Comparison of ENCODE assay signal across 8 cellular contexts in the genomic region with DNA sequence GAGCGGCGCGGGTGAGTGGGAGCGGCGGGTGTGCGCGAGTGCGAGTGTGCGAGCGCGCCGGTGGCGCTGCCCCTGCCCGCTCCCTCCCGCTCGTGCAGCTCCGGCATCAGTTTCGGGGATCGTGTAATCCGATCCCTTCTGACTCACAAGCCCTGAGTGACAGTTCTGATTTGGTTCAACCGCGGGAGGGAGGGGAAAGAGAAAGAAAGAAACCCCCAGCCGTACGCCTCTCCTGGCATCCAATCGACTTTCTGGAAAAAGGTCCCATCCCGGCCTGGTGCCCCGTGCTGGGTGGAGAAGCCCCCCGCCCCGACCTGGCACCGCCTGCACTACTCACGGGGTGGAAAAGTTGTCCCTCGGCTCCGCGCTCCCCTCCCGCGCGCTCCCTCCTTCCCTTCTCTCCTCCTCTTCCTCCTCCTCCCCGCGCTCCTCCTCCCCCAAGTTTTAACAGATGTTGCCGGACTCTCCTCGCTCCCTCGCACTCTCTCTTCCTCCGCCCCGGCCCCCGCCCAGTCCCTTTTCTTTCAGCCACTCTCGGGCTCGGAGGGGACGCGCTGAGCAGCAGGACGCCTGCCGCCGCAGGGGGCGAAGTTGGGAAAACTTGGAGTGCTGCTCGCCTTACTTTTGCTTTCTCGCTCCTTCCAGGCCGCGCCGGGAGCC. TPM values are rescaled to one million over a fixed set of nuclear protein-coding genes. Genes with fewer than 3 reads are reported as not detected.
DNase-seq lines count a peak whose midpoint lies in the region; ATAC-seq and TF ChIP-seq lines count a peak whose summit lies in the region.

A gene (minus strand): TSS at position 48 of the 660 bp plus-strand sequence. CDS start 13,956 bp downstream, outside the sequence.

- no peaks in the 10 kb centered on the region for H3K27me3 ChIP-seq in Loucy (ENCODE audit: insufficient read depth, low read length, poor library complexity, severe bottlenecking)

- peak within 1 kb of the TSS; percentile 75 for H3K4me3 ChIP-seq in Loucy (ENCODE audit: low read length, poor library complexity, severe bottlenecking)

- DNase-seq in NCI-H345 (lab: John Stamatoyannopoulos, UW) (peak; percentile 15), NCI-H345 treated with DMSO at 0.1 percent for 48 hours (lab: John Stamatoyannopoulos, UW; ENCODE audit: unreplicated experiment) (no peak), Right ventricle myocardium superior (peak; percentile 89), omental fat pad (ENCODE audit: low spot score) (peak; percentile 38), NCI-H2081 (lab: John Stamatoyannopoulos, UW) (no peak)
- DNase-seq in activated naive CD8-positive, alpha-beta T cell treated with anti-CD3 and anti-CD28 coated beads, Interleukin-2, amount 50 U/mL, for 24 hours = peak; percentile 28

- intact Hi-C loops in Right ventricle myocardium superior (cut with DNase I) = no loop called here

- H3K79me2 ChIP-seq in Loucy (ENCODE audit: insufficient read depth, low read length) = no peaks in the 10 kb centered on the region

- no peaks in the 10 kb centered on the region for H3K9me3 Mint-ChIP-seq in activated naive CD8-positive, alpha-beta T cell treated with anti-CD3 and anti-CD28 coated beads, Interleukin-2, amount 50 U/mL, for 24 hours

- H3K36me3 ChIP-seq in Loucy (ENCODE audit: insufficient read depth, low read length) = no peaks in the 10 kb centered on the region

- peaks cover 9% of the 10 kb centered on the region for H3K4me1 Mint-ChIP-seq in activated naive CD8-positive, alpha-beta T cell treated with anti-CD3 and anti-CD28 coated beads, Interleukin-2, amount 50 U/mL, for 24 hours

- peaks cover 68% of the 10 kb centered on the region for H3K27me3 Mint-ChIP-seq in activated naive CD8-positive, alpha-beta T cell treated with anti-CD3 and anti-CD28 coated beads, Interleukin-2, amount 50 U/mL, for 24 hours

- no peaks in the 10 kb centered on the region for H3K9me2 ChIP-seq in Loucy (replicated peaks; ENCODE audit: low read depth, low read length)

- H3K4me2 ChIP-seq in Loucy (ENCODE audit: low read depth, low read length, poor library complexity, severe bottlenecking) = peak within 1 kb of the TSS; percentile 66

- H3K36me3 Mint-ChIP-seq in activated naive CD8-positive, alpha-beta T cell treated with anti-CD3 and anti-CD28 coated beads, Interleukin-2, amount 50 U/mL, for 24 hours (ENCODE audit: low read depth) = no peaks in the 10 kb centered on the region

- H3K9me3 ChIP-seq in Loucy (ENCODE audit: insufficient read depth, low read depth, low read length) = no peaks in the 10 kb centered on the region

- peak within 1 kb of the TSS; percentile 69 for H3K4me3 Mint-ChIP-seq in activated naive CD8-positive, alpha-beta T cell treated with anti-CD3 and anti-CD28 coated beads, Interleukin-2, amount 50 U/mL, for 24 hours

- peak within 1 kb of the TSS; percentile 68 for H3K9ac ChIP-seq in Loucy (ENCODE audit: low read depth, low read length, poor library complexity, severe bottlenecking)

- H4K20me1 ChIP-seq in Loucy (ENCODE audit: insufficient read depth, low read length, poor library complexity, severe bottlenecking) = no peaks in the 10 kb centered on the region

- ATAC-seq in GM21825 (IDR thresholded peaks at IDR 0.05; ENCODE audit: unreplicated experiment) (peak; percentile 75), Right ventricle myocardium superior (ENCODE audit: poor library complexity) (peak; percentile 87), omental fat pad (ENCODE audit: low FRiP score) (peak; percentile 71)
- peak; percentile 84 for ATAC-seq in activated naive CD8-positive, alpha-beta T cell treated with anti-CD3 and anti-CD28 coated beads, Interleukin-2, amount 50 U/mL, for 24 hours

- peaks cover 14% of the 10 kb centered on the region for H3K4me1 ChIP-seq in Loucy (ENCODE audit: insufficient read depth, low read length, poor library complexity, severe bottlenecking)

- H3F3A ChIP-seq in Loucy (ENCODE audit: low read depth) = no peaks in the 10 kb centered on the region

- no peak for TF ChIP-seq CTCF in Loucy (conservative IDR thresholded peaks at IDR 0.05; ENCODE audit: low read length)
- TF ChIP-seq CTCF in omental fat pad (IDR thresholded peaks at IDR 0.05) = no peak

- peak within 1 kb of the TSS; percentile 82 for H2AFZ ChIP-seq in Loucy (ENCODE audit: low read length)

- no peak within 1 kb of the TSS for H3K27ac Mint-ChIP-seq in activated naive CD8-positive, alpha-beta T cell treated with anti-CD3 and anti-CD28 coated beads, Interleukin-2, amount 50 U/mL, for 24 hours

RNA-seq across cellular contexts. Expression of the gene that starts here (rescaled TPM):
- total RNA-seq in Right ventricle myocardium superior (3.3 TPM), omental fat pad (10 to 100 TPM in 3 of 4 donors, 1 to 10 TPM in 1; 10.0 to 19.2 (median 14.6) TPM)

Comparison
In these comparisons a context has a peak if more than half of its experiments do, and no peak if none do; other contexts are left out.
1. DNase-seq: peak in NCI-H345 (single experiment), activated naive CD8-positive, alpha-beta T cell treated with anti-CD3 and anti-CD28 coated beads, Interleukin-2, amount 50 U/mL, for 24 hours (single experiment), Right ventricle myocardium superior (single experiment) and omental fat pad (single experiment); none in NCI-H345 treated with DMSO at 0.1 percent for 48 hours (single experiment) and NCI-H2081 (0 of 2).
2. Peak in every context shown above with its lines, with median percentiles within 50 percentile points of each other: ATAC-seq.